ENCODE assay signal across 32 cellular contexts in genomic region chr2:156930423-156930822, GRCh38.
DNase-seq lines count a peak whose midpoint lies in the region; ATAC-seq and TF ChIP-seq lines count a peak whose summit lies in the region.
"Had no signal": no experiment of that assay in that cellular context is flagged by ENCODE, and none has a peak within 500 bp of the region (broad histone marks: within the 10 kb centered on the region; RNA-seq: fewer than 3 reads in every experiment).

No MANE protein-coding gene starts in this region.

- H3K27ac Mint-ChIP-seq in GM23338: no peak overlapping the region
- no peak overlapping the region for H3K27ac Mint-ChIP-seq in activated CD4-positive, alpha-beta memory T cell treated with anti-CD3 and anti-CD28 coated beads for 36 hours
- H3K27ac Mint-ChIP-seq: B cell; CD14-positive monocyte; CD4-positive, alpha-beta memory T cell; CD4-positive, alpha-beta T cell; CD4-positive, CD25-positive, alpha-beta regulatory T cell; CD8-positive, alpha-beta memory T cell; CD8-positive, alpha-beta T cell had no signal

- CTCF ChIA-PET in PC-3 (lab: Charles Lee): no interaction called here
- CTCF ChIA-PET in activated CD4-positive, alpha-beta memory T cell treated with anti-CD3 and anti-CD28 coated beads for 36 hours (lab: Charles Lee): no interaction called here

- no peaks in the 10 kb centered on the region for H3F3A ChIP-seq in GM23338 (replicated peaks; ENCODE audit: low read depth)
- H3F3A ChIP-seq in PC-3 (ENCODE audit: low read length, unreplicated experiment): no peaks in the 10 kb centered on the region

- BruUV-seq in PC-3 (replicated peaks; lab: Mats Ljungman, UMichigan): no TSS peak

- peak; percentile 3 for DNase-seq in DMS53 (lab: John Stamatoyannopoulos, UW)
- no peak for DNase-seq in DMS53 treated with DMSO at 0.1 percent for 48 hours (lab: John Stamatoyannopoulos, UW; ENCODE audit: unreplicated experiment)
- no peak for DNase-seq in GM23338 (ENCODE audit: low spot score)
- peak; percentile 53 for DNase-seq in PC-3
- DNase-seq in activated CD4-positive, alpha-beta memory T cell treated with anti-CD3 and anti-CD28 coated beads for 36 hours: no peak
- DNase-seq: 8988T; ACHN; AML-193; BE2C; C1 segment of cervical spinal cord; Caco-2; Calu3; CD4-positive, alpha-beta memory T cell; CD4-positive, alpha-beta T cell; CD4-positive, CD25-positive, alpha-beta regulatory T cell; CD8-positive, alpha-beta memory T cell; CD8-positive, alpha-beta T cell; COR-L47; DMS 273 treated with DMSO at 0.1 percent for 48 hours; DMS153; DMS79; DMS79 treated with DMSO at 0.1 percent for 48 hours; DND-41; EL had no signal

- H3K9me3 ChIP-seq in PC-3 (ENCODE audit: low read length): no peaks in the 10 kb centered on the region
- H3K9me3 ChIP-seq: A549, BE2C, Caco-2 had no signal

- peaks cover 6% of the 10 kb centered on the region; the same call in 1 of the 2 replicates for H3K9me2 ChIP-seq in GM23338 (ENCODE audit: insufficient read depth)
- no peaks in the 10 kb centered on the region for H3K9me2 ChIP-seq in PC-3 (replicated peaks; ENCODE audit: low read length)

- peaks cover 3% of the 10 kb centered on the region; the same call in 2 of the 3 replicates for H3K4me1 Mint-ChIP-seq in GM23338
- no peaks in the 10 kb centered on the region for H3K4me1 Mint-ChIP-seq in activated CD4-positive, alpha-beta memory T cell treated with anti-CD3 and anti-CD28 coated beads for 36 hours (ENCODE audit: low read depth)
- H3K4me1 Mint-ChIP-seq: B cell; CD14-positive monocyte; CD4-positive, alpha-beta memory T cell; CD4-positive, CD25-positive, alpha-beta regulatory T cell; CD8-positive, alpha-beta memory T cell had no signal

- H3K9me3 Mint-ChIP-seq in GM23338: peaks cover 23% of the 10 kb centered on the region
- no peaks in the 10 kb centered on the region for H3K9me3 Mint-ChIP-seq in activated CD4-positive, alpha-beta memory T cell treated with anti-CD3 and anti-CD28 coated beads for 36 hours

- H3K9ac ChIP-seq in PC-3 (ENCODE audit: low read length): no peak overlapping the region
- H3K9ac ChIP-seq: BLaER1; BLaER1 treated with 17β-estradiol and CSF1 and Interleukin-3, amounts not matched to agents 10 nM and 100 nM had no signal

- no peak overlapping the region for H3K4me3 Mint-ChIP-seq in GM23338
- H3K4me3 Mint-ChIP-seq in activated CD4-positive, alpha-beta memory T cell treated with anti-CD3 and anti-CD28 coated beads for 36 hours: no peak overlapping the region
- H3K4me3 Mint-ChIP-seq: B cell; CD14-positive monocyte; CD4-positive, alpha-beta memory T cell; CD4-positive, alpha-beta T cell; CD4-positive, CD25-positive, alpha-beta regulatory T cell; CD8-positive, alpha-beta memory T cell; CD8-positive, alpha-beta T cell had no signal

- no peak overlapping the region for H3K27ac ChIP-seq in GM23338 (ENCODE audit: low read depth)
- no peak overlapping the region for H3K27ac ChIP-seq in PC-3 (ENCODE audit: low read length)
- H3K27ac ChIP-seq: 22Rv1; A549; BLaER1; BLaER1 treated with 17β-estradiol and CSF1 and Interleukin-3, amounts not matched to agents 10 nM and 100 nM; C4-2B had no signal

- no peaks in the 10 kb centered on the region for H3K27me3 Mint-ChIP-seq in GM23338 (ENCODE audit: insufficient read depth, low read depth, poor library complexity)
- no peaks in the 10 kb centered on the region for H3K27me3 Mint-ChIP-seq in activated CD4-positive, alpha-beta memory T cell treated with anti-CD3 and anti-CD28 coated beads for 36 hours
- H3K27me3 Mint-ChIP-seq: B cell; CD4-positive, alpha-beta T cell; CD4-positive, CD25-positive, alpha-beta regulatory T cell; CD8-positive, alpha-beta memory T cell had no signal

- TF ChIP-seq CTCF in GM23338 (conservative IDR thresholded peaks at IDR 0.05; ENCODE audit: low read depth in 2 of 2) (no peak), PC-3 (conservative IDR thresholded peaks at IDR 0.05; ENCODE audit: low read depth, low read length) (no peak)

- H3K36me3 ChIP-seq in GM23338 (ENCODE audit: insufficient read depth) (no peaks in the 10 kb centered on the region), PC-3 (ENCODE audit: low read depth, low read length) (no peaks in the 10 kb centered on the region)
- H3K36me3 ChIP-seq: BE2C; BLaER1; BLaER1 treated with 17β-estradiol and CSF1 and Interleukin-3, amounts not matched to agents 10 nM and 100 nM had no signal

- H4K20me1 ChIP-seq in GM23338 (replicated peaks; ENCODE audit: insufficient read depth): no peaks in the 10 kb centered on the region
- no peaks in the 10 kb centered on the region for H4K20me1 ChIP-seq in PC-3 (ENCODE audit: low read length)
- H4K20me1 ChIP-seq: BLaER1; BLaER1 treated with 17β-estradiol and CSF1 and Interleukin-3, amounts not matched to agents 10 nM and 100 nM had no signal

- peaks cover 15% of the 10 kb centered on the region for H3K36me3 Mint-ChIP-seq in GM23338 (ENCODE audit: low read depth)
- no peaks in the 10 kb centered on the region for H3K36me3 Mint-ChIP-seq in activated CD4-positive, alpha-beta memory T cell treated with anti-CD3 and anti-CD28 coated beads for 36 hours
- H3K36me3 Mint-ChIP-seq: CD14-positive monocyte; CD4-positive, alpha-beta memory T cell; CD4-positive, CD25-positive, alpha-beta regulatory T cell; CD8-positive, alpha-beta memory T cell; CD8-positive, alpha-beta T cell had no signal

- POLR2A ChIA-PET in PC-3 (lab: Charles Lee; ENCODE audit: unreplicated experiment): no interaction called here
- POLR2A ChIA-PET in activated CD4-positive, alpha-beta memory T cell treated with anti-CD3 and anti-CD28 coated beads for 36 hours (lab: Charles Lee): no interaction called here

- H3K4me2 ChIP-seq in GM23338 (no peak overlapping the region), PC-3 (ENCODE audit: low read length) (no peak overlapping the region)
- H3K4me2 ChIP-seq: A549; BLaER1; BLaER1 treated with 17β-estradiol and CSF1 and Interleukin-3, amounts not matched to agents 10 nM and 100 nM had no signal

- ATAC-seq in GM23338 (no peak), PC-3 (peak; percentile 78), GM21360 (IDR thresholded peaks at IDR 0.05; ENCODE audit: unreplicated experiment) (no peak)
- ATAC-seq: A549; CD8-positive, alpha-beta T cell had no signal

- H3K4me3 ChIP-seq in GM23338 (no peak overlapping the region), PC-3 (ENCODE audit: low read length) (no peak overlapping the region)
- H3K4me3 ChIP-seq: A549; BLaER1; BLaER1 treated with 17β-estradiol and CSF1 and Interleukin-3, amounts not matched to agents 10 nM and 100 nM had no signal

- no peaks in the 10 kb centered on the region for H3K4me1 ChIP-seq in GM23338 (ENCODE audit: insufficient read depth)
- peaks cover 37% of the 10 kb centered on the region for H3K4me1 ChIP-seq in PC-3 (ENCODE audit: insufficient read depth, low read length)
- H3K4me1 ChIP-seq: A549; BE2C; BLaER1; BLaER1 treated with 17β-estradiol and CSF1 and Interleukin-3, amounts not matched to agents 10 nM and 100 nM; Caco-2 had no signal

- no peaks in the 10 kb centered on the region for H3K79me2 ChIP-seq in GM23338 (replicated peaks; ENCODE audit: insufficient read depth)
- no peaks in the 10 kb centered on the region for H3K79me2 ChIP-seq in PC-3 (ENCODE audit: low read length)

- H2AFZ ChIP-seq in GM23338: peak overlapping the region; percentile 52; the same call in 1 of the 2 replicates
- H2AFZ ChIP-seq in PC-3 (ENCODE audit: low read length): no peak overlapping the region

- H3K27me3 ChIP-seq in GM23338 (ENCODE audit: insufficient read depth) (no peaks in the 10 kb centered on the region), PC-3 (ENCODE audit: low read length) (no peaks in the 10 kb centered on the region)
- H3K27me3 ChIP-seq: BE2C; BLaER1; BLaER1 treated with 17β-estradiol and CSF1 and Interleukin-3, amounts not matched to agents 10 nM and 100 nM had no signal

- intact Hi-C loops in PC-3 (cut with micrococcal nuclease): no loop called here
- intact Hi-C loops in activated CD4-positive, alpha-beta memory T cell treated with anti-CD3 and anti-CD28 coated beads for 36 hours (cut with micrococcal nuclease): no loop called here

Comparison
In these comparisons a context has a peak if more than half of its experiments do, and no peak if none do; other contexts are left out.
1. DNase-seq: peak in DMS53 (single experiment) and PC-3 (single experiment); none in DMS53 treated with DMSO at 0.1 percent for 48 hours (single experiment), GM23338 (single experiment) and activated CD4-positive, alpha-beta memory T cell treated with anti-CD3 and anti-CD28 coated beads for 36 hours (single experiment).